In genomic region chr15:94231728-94232086, GRCh38 we compare ENCODE assay signal across 8 cellular contexts. TPM values are rescaled to one million over a fixed set of nuclear protein-coding genes. Genes with fewer than 3 reads are reported as not detected.
DNase-seq lines count a peak whose midpoint lies in the region; ATAC-seq and TF ChIP-seq lines count a peak whose summit lies in the region.

No MANE protein-coding gene starts in this region.

- peaks cover 12% of the 10 kb centered on the region; the same call in 1 of the 2 replicates for H3K79me2 ChIP-seq in HCT116 (ENCODE audit: insufficient read depth, low read length)

- H3K9me2 ChIP-seq in HCT116 (ENCODE audit: insufficient read depth), result no peaks in the 10 kb centered on the region

- H3K4me3 ChIP-seq in HCT116 (replicated peaks in 1 of 2; ENCODE audit: low read depth in 1 of 2, low read length in 2 of 2), result peak overlapping the region; percentile 68 to 76
- peak overlapping the region; percentile 4 to 52 for H3K4me3 ChIP-seq in cardiac fibroblast (replicated peaks in 1 of 2; ENCODE audit: low read depth in 2 of 2, low read length in 2 of 2)
- peak overlapping the region; percentile 71 for H3K4me3 ChIP-seq in lower lobe of right lung
- peak overlapping the region; percentile 40 to 72 for H3K4me3 ChIP-seq in aorta (ENCODE audit: low read length in 2 of 2)

- POLR2A ChIA-PET in HCT116 (lab: Charles Lee), result interaction anchor here (0.6 to 1.0 kb wide), 2 partner anchors 9 to 911 kb away, joined by 3 to 6 read pairs; no protein-coding TSS in a partner anchor

- H2AFZ ChIP-seq in HCT116 (ENCODE audit: low read depth, low read length, poor library complexity, severe bottlenecking), result no peak overlapping the region

- no TSS peak for BruUV-seq in HCT116 (replicated peaks; lab: Mats Ljungman, UMichigan)

- CTCF ChIA-PET in HCT116 (lab: Charles Lee), result interaction anchor here (1.6 kb wide), 1 partner anchor 9 kb away, joined by 5 read pairs; no protein-coding TSS in a partner anchor

- H3K27ac ChIP-seq in HCT116 (ENCODE audit: low read depth, low read length) (peak overlapping the region; percentile 73), lower lobe of right lung (peak overlapping the region; percentile 83), aorta (ENCODE audit: low read depth in 1 of 2, low read length in 2 of 2) (no peak overlapping the region)

- no peak for TF ChIP-seq POLR2A in HCT116 (IDR thresholded peaks at IDR 0.05; ENCODE audit: borderline replicate concordance, extremely low read depth, insufficient read depth, insufficient read length)

- H3K9ac ChIP-seq in HCT116 (ENCODE audit: low read length), result peak overlapping the region; percentile 70

- DNase-seq in GM13977 (ENCODE audit: low spot score) (peak; percentile 18), HCT116 (ENCODE audit: low read depth, low spot score) (no peak), NCI-H526 (lab: John Stamatoyannopoulos, UW) (peak; percentile 38 to 77), cardiac fibroblast (ENCODE audit: low read depth in 2 of 2) (peak in 1 of 2 donors; percentile 5), lower lobe of right lung (no peak), aorta (no peak), NCI-H187 treated with DMSO at 0.1 percent for 48 hours (lab: John Stamatoyannopoulos, UW) (no peak), putamen (ENCODE audit: low spot score) (no peak)

- no peak for TF ChIP-seq RAD21 in HCT116 (IDR thresholded peaks at IDR 0.05; ENCODE audit: low read depth)

- H3K27me3 ChIP-seq in HCT116 (ENCODE audit: insufficient read depth, low read length) (no peaks in the 10 kb centered on the region), lower lobe of right lung (ENCODE audit: low read depth) (no peaks in the 10 kb centered on the region), aorta (ENCODE audit: control insufficient read depth in 1 of 2, insufficient read depth in 2 of 2, low read length in 1 of 2) (no peaks in the 10 kb centered on the region)

- in situ Hi-C loops in GM13977 (cut with MboI; ENCODE audit: low pct_unique_long_range_greater_than_20kb, low sequenced_read_pairs, unreplicated experiment), result no loop called here

- intact Hi-C loops in HCT116 (cut with micrococcal nuclease) (no loop called here), lower lobe of right lung (cut with DNase I) (no loop called here), aorta (cut with DNase I) (no loop called here)

- H3K9me3 ChIP-seq in HCT116 (ENCODE audit: control insufficient read depth in 1 of 2, insufficient read depth in 1 of 2, low read depth in 1 of 2, low read length in 2 of 2), result no peaks in the 10 kb centered on the region
- H3K9me3 ChIP-seq in lower lobe of right lung, result no peaks in the 10 kb centered on the region
- H3K9me3 ChIP-seq in aorta (ENCODE audit: control insufficient read depth, low read length), result no peaks in the 10 kb centered on the region

- H3K36me3 ChIP-seq in HCT116 (ENCODE audit: control insufficient read depth in 1 of 2, insufficient read depth in 2 of 2, low read length in 2 of 2) (no peaks in the 10 kb centered on the region), lower lobe of right lung (no peaks in the 10 kb centered on the region), aorta (ENCODE audit: control insufficient read depth in 1 of 2, insufficient read depth in 2 of 2, low read length in 1 of 2) (no peaks in the 10 kb centered on the region)

- H3K4me1 ChIP-seq in HCT116 (ENCODE audit: control insufficient read depth in 1 of 2, insufficient read depth in 2 of 2, low read length in 2 of 2) (peaks cover 3 to 26% of the 10 kb centered on the region in 2 experiments; a peak in 3 of 4 replicates), lower lobe of right lung (peaks cover 37% of the 10 kb centered on the region), aorta (ENCODE audit: control insufficient read depth in 1 of 2, insufficient read depth in 2 of 2, low read length in 2 of 2) (no peaks in the 10 kb centered on the region)

- WGBS in aorta, 2 donors, result 2 to 4% methylated on average over 15 of the region's 15 CpGs

- no peaks in the 10 kb centered on the region for H4K20me1 ChIP-seq in HCT116 (ENCODE audit: insufficient read depth)

- ATAC-seq in HCT116, result peak; percentile 37
- peak; percentile 47 to 56 for ATAC-seq in lower lobe of right lung
- ATAC-seq in aorta (ENCODE audit: low FRiP score), result no peak

- RAD21 ChIA-PET in HCT116 (lab: Charles Lee; ENCODE audit: low non-redundant PET in 1 of 2, low total read pairs in 2 of 2, uncharacterized antibody in 2 of 2, unreplicated experiment in 2 of 2), result no interaction called here

- TF ChIP-seq CTCF in GM13977 (IDR thresholded peaks at IDR 0.05; ENCODE audit: extremely low read depth, insufficient read depth, missing control alignments) (no peak), HCT116 (IDR thresholded peaks at IDR 0.05 in 2 of 3, conservative IDR thresholded peaks at IDR 0.05 in 1 of 3; ENCODE audit: borderline replicate concordance in 1 of 3, insufficient read depth in 1 of 3, low read depth in 2 of 3, low read length in 2 of 3) (no peak), cardiac fibroblast (IDR thresholded peaks at IDR 0.05; ENCODE audit: low read depth, low read length) (no peak), lower lobe of right lung (IDR thresholded peaks at IDR 0.05) (no peak)

- peak overlapping the region; percentile 96 for H3K4me2 ChIP-seq in HCT116 (ENCODE audit: low read length)

TF ChIP-seq in HCT116, 20 proteins besides CTCF, POLR2A, EP300 and RAD21:
- TF ChIP-seq SRF (IDR thresholded peaks at IDR 0.05; ENCODE audit: low read depth) (no peak), SP1 (IDR thresholded peaks at IDR 0.05; ENCODE audit: low read depth) (no peak), FOSL1 (IDR thresholded peaks at IDR 0.05; ENCODE audit: low read depth) (0 out of 2 replicates have a peak, but pooled peaks have one; percentile 2), CEBPB (IDR thresholded peaks at IDR 0.05; ENCODE audit: low read depth) (no peak), REST (IDR thresholded peaks at IDR 0.05; ENCODE audit: low read depth) (no peak)
TF ChIP-seq in HCT116: peak in this region for 1.

RNA-seq across cellular contexts. Expression of gene MCTP2, which starts 0.3 kb away (rescaled TPM):
- total RNA-seq in HCT116 (2021; ENCODE audit: unreplicated experiment) (12.9 TPM), lower lobe of right lung (36.1 TPM), aorta (1 to 10 TPM; 7.7 to 9.6 TPM)
- polyA plus RNA-seq in HCT116 (2012), result 5.1 and 6.0 TPM in 2 replicates
- under 1 TPM; 0.13 to 0.88 TPM for polyA plus RNA-seq in aorta

Comparison
In these comparisons a context has a peak if more than half of its experiments do, and no peak if none do; other contexts are left out.
1. DNase-seq: peak in GM13977 (single experiment) and NCI-H526 (2 of 2); none in HCT116 (single experiment), lower lobe of right lung (single experiment), aorta (0 of 2), NCI-H187 treated with DMSO at 0.1 percent for 48 hours (single experiment) and putamen (single experiment).
2. H3K27ac ChIP-seq: peak in HCT116 (single experiment) and lower lobe of right lung (single experiment); none in aorta (0 of 2).
3. Peak in every context shown above with its lines, with median percentiles within 50 percentile points of each other: H3K4me3 ChIP-seq.